ENCODE assay signal across 15 cellular contexts in the genomic region with DNA sequence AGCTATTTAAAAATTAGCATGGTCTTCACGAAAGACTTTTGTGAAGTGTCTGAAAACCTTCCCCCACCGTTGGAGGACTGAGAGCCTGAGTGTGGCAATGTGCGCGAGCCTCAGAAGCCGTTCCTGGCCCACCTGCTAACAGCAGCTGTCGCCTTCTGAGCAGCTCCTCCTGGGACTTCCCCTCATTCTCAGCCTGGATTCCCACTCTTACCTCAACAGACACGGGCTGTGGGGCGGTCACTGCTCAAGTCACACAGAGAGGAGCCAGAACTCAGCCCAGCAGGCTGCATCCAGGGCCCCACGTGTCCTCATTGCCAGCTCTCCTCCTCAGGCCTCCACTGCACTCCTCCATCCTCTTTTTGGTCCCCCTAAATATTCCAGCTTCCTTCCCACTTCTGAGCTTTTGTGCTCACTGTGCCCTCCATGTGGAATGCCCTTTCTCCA. TPM values are rescaled to one million over a fixed set of nuclear protein-coding genes. Genes with fewer than 3 reads are reported as not detected.
A peak's percentile ranks its signal among the peaks of the same experiment; 100 is the strongest.
DNase-seq lines count a peak whose midpoint lies in the region; ATAC-seq and TF ChIP-seq lines count a peak whose summit lies in the region.
"Had no signal": no experiment of that assay in that cellular context is flagged by ENCODE, and none has a peak within 500 bp of the region (broad histone marks: within the 10 kb centered on the region; RNA-seq: fewer than 3 reads in every experiment).

No MANE protein-coding gene starts in this region.

- no peak overlapping the region for H3K4ac ChIP-seq in neuronal stem cell (ENCODE audit: low read length)

- no peak overlapping the region for H4K8ac ChIP-seq in neuronal stem cell (ENCODE audit: low read depth, low read length)

- H3F3A ChIP-seq in GM23248 (ENCODE audit: insufficient read depth) = no peaks in the 10 kb centered on the region

- ATAC-seq in HG03521 (IDR thresholded peaks at IDR 0.05; ENCODE audit: unreplicated experiment) = peak; percentile 56

- H3K27ac Mint-ChIP-seq in HFFc6 = peak overlapping the region; percentile 8; the same call in 1 of the 2 replicates

- H3K4me3 ChIP-seq in neuronal stem cell (ENCODE audit: low read length in 2 of 2) = no peak overlapping the region
- no peak overlapping the region for H3K4me3 ChIP-seq in GM23248
- H3K4me3 ChIP-seq: suprapubic skin had no signal

- no peak overlapping the region for H3K14ac ChIP-seq in neuronal stem cell (ENCODE audit: low read length)

- no peak overlapping the region for H4K91ac ChIP-seq in neuronal stem cell (ENCODE audit: low read depth, low read length, poor library complexity)

- H3K9me3 ChIP-seq in neuronal stem cell (replicated peaks in 1 of 2; ENCODE audit: control insufficient read depth in 2 of 2, insufficient read depth in 1 of 2, low read depth in 1 of 2, low read length in 2 of 2) (peaks cover 0 to 4% of the 10 kb centered on the region in 2 donors), GM23248 (ENCODE audit: low read depth) (no peaks in the 10 kb centered on the region)
- H3K9me3 ChIP-seq: neutrophil, suprapubic skin had no signal

- no peak overlapping the region for H2BK120ac ChIP-seq in neuronal stem cell (ENCODE audit: low read depth, low read length)

- H3K27me3 Mint-ChIP-seq in HFFc6 (ENCODE audit: insufficient read depth) = peaks cover 3% of the 10 kb centered on the region; the same call in 1 of the 2 replicates

- H3K9ac ChIP-seq in neuronal stem cell (ENCODE audit: low read depth, low read length, poor library complexity) (no peak overlapping the region), GM23248 (no peak overlapping the region)

- H3K4me2 ChIP-seq in neuronal stem cell (ENCODE audit: insufficient read depth, low read length, poor library complexity, severe bottlenecking) (no peak overlapping the region), GM23248 (ENCODE audit: unreplicated experiment) (no peak overlapping the region)

- peak overlapping the region; percentile 43 for H2BK12ac ChIP-seq in neuronal stem cell (ENCODE audit: low read length)

- in situ Hi-C loops in GM23248 (cut with MboI) = no loop called here

- no peak overlapping the region for H3K4me3 Mint-ChIP-seq in HFFc6

- H3K36me3 ChIP-seq in neuronal stem cell (replicated peaks in 1 of 2; ENCODE audit: control insufficient read depth in 2 of 2, insufficient read depth in 2 of 2, low read length in 2 of 2) = no peaks in the 10 kb centered on the region
- H3K36me3 ChIP-seq in GM23248 (ENCODE audit: low read depth) = no peaks in the 10 kb centered on the region
- H3K36me3 ChIP-seq: neutrophil, suprapubic skin had no signal

- no peaks in the 10 kb centered on the region for H3K79me1 ChIP-seq in neuronal stem cell (ENCODE audit: low read depth, low read length)

- H3K9me2 ChIP-seq in GM23248 (ENCODE audit: insufficient read depth) = no peaks in the 10 kb centered on the region

- H3K18ac ChIP-seq in neuronal stem cell (ENCODE audit: low read length) = peak overlapping the region; percentile 24

- no peak overlapping the region for H2AK5ac ChIP-seq in neuronal stem cell (ENCODE audit: low read depth, low read length)

- H3K27ac ChIP-seq in neuronal stem cell (replicated peaks; ENCODE audit: low read length) = no peak overlapping the region
- no peak overlapping the region for H3K27ac ChIP-seq in GM23248
- H3K27ac ChIP-seq: 22Rv1, neutrophil, suprapubic skin had no signal

- H2BK15ac ChIP-seq in neuronal stem cell (ENCODE audit: low read length) = no peak overlapping the region

- no peaks in the 10 kb centered on the region; the same call in 1 of the 2 replicates for H3K36me3 Mint-ChIP-seq in HFFc6 (ENCODE audit: low read depth)

- no peaks in the 10 kb centered on the region for H4K20me1 ChIP-seq in GM23248 (ENCODE audit: insufficient read depth)

- peaks cover 55% of the 10 kb centered on the region for H3K4me1 Mint-ChIP-seq in HFFc6 (ENCODE audit: low read depth)

- H2BK5ac ChIP-seq in neuronal stem cell (ENCODE audit: low read length) = no peak overlapping the region

- peak; percentile 77 for DNase-seq in DMS 273 (lab: John Stamatoyannopoulos, UW; ENCODE audit: unreplicated experiment)
- no peak for DNase-seq in DMS 273 treated with DMSO at 0.1 percent for 48 hours (lab: John Stamatoyannopoulos, UW)
- DNase-seq in HFFc6 = no peak
- no peak for DNase-seq in neuronal stem cell (ENCODE audit: low spot score)
- DNase-seq in GM23248 = no peak
- no peak for DNase-seq in cortex of kidney (lab: John Stamatoyannopoulos, UW)
- DNase-seq in NCI-H1092 treated with DMSO at 0.1 percent for 48 hours (lab: John Stamatoyannopoulos, UW) = no peak
- DNase-seq: DMS79; NCI-H1930; stimulated activated CD4-positive, alpha-beta T cell treated with anti-CD3 and anti-CD28 coated beads, Interleukin-2, amount 100 ng/mL, for 24 hours had no signal

- H3K9me3 Mint-ChIP-seq in HFFc6 = 0 out of 2 replicates have a peak, but pooled peaks cover 4% of the 10 kb centered on the region

- no peaks in the 10 kb centered on the region for H3K79me2 ChIP-seq in GM23248 (ENCODE audit: insufficient read depth)

- WGBS in neuronal stem cell (ENCODE audit: extremely low coverage in 2 of 2, insufficient read length in 2 of 2, insufficient replicate concordance in 1 of 2), 2 donors = no CpG with 5 or more reads among the region's 9 CpGs
- 73 to 75% methylated on average over 9 of the region's 9 CpGs for WGBS in GM23248 (ENCODE audit: low coverage in 1 of 2, low lambda C conversion rate in 2 of 2, missing lambda C conversion rate in 2 of 2), 2 experiments

- H3K23ac ChIP-seq in neuronal stem cell (ENCODE audit: low read depth, low read length, poor library complexity) = no peak overlapping the region

- H3K4me1 ChIP-seq in neuronal stem cell (ENCODE audit: control insufficient read depth in 2 of 2, insufficient read depth in 1 of 2, low read depth in 1 of 2, low read length in 2 of 2) (no peaks in the 10 kb centered on the region), GM23248 (ENCODE audit: insufficient read depth) (peaks cover 6% of the 10 kb centered on the region)

- no peak overlapping the region for H2AFZ ChIP-seq in neuronal stem cell (ENCODE audit: low read length)
- no peak overlapping the region for H2AFZ ChIP-seq in GM23248

- H3K27me3 ChIP-seq in neuronal stem cell (ENCODE audit: control insufficient read depth in 3 of 3, insufficient read depth in 3 of 3, low read depth in 1 of 3, low read length in 3 of 3) = peaks cover 0 to 27% (median 0%) of the 10 kb centered on the region in 3 experiments
- H3K27me3 ChIP-seq in GM23248 (replicated peaks; ENCODE audit: insufficient read depth) = 0 out of 2 replicates have a peak, but pooled peaks cover 4% of the 10 kb centered on the region
- H3K27me3 ChIP-seq: suprapubic skin had no signal

- no peak for TF ChIP-seq CTCF in HFFc6 (IDR thresholded peaks at IDR 0.05)

RNA-seq across cellular contexts. Expression of a gene that starts 7.8 kb away (rescaled TPM):
- total RNA-seq in HFFc6 (2021; fragmentation: NEBNext Ultra II Directional; extraction: Animal tissue kit (Norgen Biotek cat#: 25700)) = not detected
- polyA plus RNA-seq in neuronal stem cell (2013, experiment 1 of 2) = not detected
- not detected for polyA plus RNA-seq in neuronal stem cell (2013, experiment 2 of 2)
- total RNA-seq in GM23248 (2014; rRNA removed; shearing (Covaris generic)) = not detected in 2 replicates
- polyA plus RNA-seq in GM23248 (2016; fragmentation: Nextera tagmentation; extraction: Ambion mirVana) = not detected in 2 replicates
- total RNA-seq: kidney epithelial cell had no signal

RNA-seq across cellular contexts. Expression of a gene that starts 34.7 kb away (rescaled TPM):
- 1 to 10 TPM; 6.1 to 8.9 (median 6.5) TPM for total RNA-seq in HFFc6 (2021; fragmentation: NEBNext Ultra II Directional; extraction: Animal tissue kit (Norgen Biotek cat#: 25700))
- polyA plus RNA-seq in neuronal stem cell (2013, experiment 1 of 2) = 18.4 TPM
- polyA plus RNA-seq in neuronal stem cell (2013, experiment 2 of 2) = 18.0 TPM
- 5.3 and 5.8 TPM in 2 replicates for total RNA-seq in GM23248 (2014; rRNA removed; shearing (Covaris generic))
- polyA plus RNA-seq in GM23248 (2016; fragmentation: Nextera tagmentation; extraction: Ambion mirVana) = 4.4 and 4.8 TPM in 2 replicates
